In genomic region chr16:28210979-28211505, GRCh38 we compare ENCODE assay signal across 1 cellular context.
TF ChIP-seq lines count a peak whose summit lies in the region.

No MANE protein-coding gene starts in this region.

TF ChIP-seq in K562, 482 proteins besides CTCF, POLR2A, EP300 and RAD21 (continued from another document):
- no peak for TF ChIP-seq ZNF318 (IDR thresholded peaks at IDR 0.05; ENCODE audit: borderline replicate concordance in 1 of 2, low read depth in 1 of 2)
- peak; percentile 83 for TF ChIP-seq NKRF (IDR thresholded peaks at IDR 0.05; ENCODE audit: borderline replicate concordance)
- peak; percentile 21; the same call in 1 of the 2 replicates for TF ChIP-seq CREM (IDR thresholded peaks at IDR 0.05; ENCODE audit: low read depth)
- TF ChIP-seq MAZ (CRISPR knock-in tag; conservative IDR thresholded peaks at IDR 0.05 in 1 of 2, IDR thresholded peaks at IDR 0.05 in 1 of 2): peak; percentile 37 to 42; a peak in 2 of 4 replicates
- 0 out of 2 replicates have a peak, but pooled peaks have one; percentile 17 for TF ChIP-seq GTF2E2 (tag; IDR thresholded peaks at IDR 0.05)
- TF ChIP-seq ZNF282 (CRISPR knock-in tag; IDR thresholded peaks at IDR 0.05): no peak
- TF ChIP-seq HOXB6 (CRISPR knock-in tag; IDR thresholded peaks at IDR 0.05; ENCODE audit: borderline replicate concordance): no peak
- TF ChIP-seq ESRRB (CRISPR knock-in tag; IDR thresholded peaks at IDR 0.05; ENCODE audit: borderline replicate concordance): no peak
- TF ChIP-seq MTA3 (IDR thresholded peaks at IDR 0.05; ENCODE audit: borderline replicate concordance): peak; percentile 24; the same call in 1 of the 2 replicates
- TF ChIP-seq ATF1 (CRISPR knock-in tag; IDR thresholded peaks at IDR 0.05): no peak
- TF ChIP-seq ATF1 (tag; IDR thresholded peaks at IDR 0.05): peak; percentile 10; the same call in 1 of the 2 replicates
- TF ChIP-seq SIN3A (IDR thresholded peaks at IDR 0.05; ENCODE audit: borderline replicate concordance in 2 of 2, control insufficient read depth in 1 of 2, low read depth in 2 of 2, low read length in 2 of 2): peak; percentile 21 to 92; a peak in 2 of 4 replicates
- TF ChIP-seq HMGN3 (IDR thresholded peaks at IDR 0.05; ENCODE audit: borderline replicate concordance, extremely low read depth, insufficient read length, low read depth, low read length): peak; percentile 41
- TF ChIP-seq CCNT2 (IDR thresholded peaks at IDR 0.05; ENCODE audit: borderline replicate concordance, extremely low read depth, insufficient read length, low read depth, low read length): peak; percentile 24
- TF ChIP-seq ESRRA (IDR thresholded peaks at IDR 0.05; ENCODE audit: borderline replicate concordance, low read depth): peak; percentile 13; the same call in 1 of the 2 replicates
- no peak for TF ChIP-seq CTCFL (IDR thresholded peaks at IDR 0.05; ENCODE audit: borderline replicate concordance, insufficient read depth, low read depth, low read length, poor library complexity, severe bottlenecking)
- peak; percentile 48 for TF ChIP-seq FIP1L1 (IDR thresholded peaks at IDR 0.05; ENCODE audit: low read depth, low read length, poor library complexity, severe bottlenecking)
- no peak for TF ChIP-seq YBX1 (IDR thresholded peaks at IDR 0.05)
- TF ChIP-seq YY1 (IDR thresholded peaks at IDR 0.05; ENCODE audit: borderline replicate concordance in 1 of 3, control insufficient read depth in 1 of 3, extremely low read depth in 1 of 3, insufficient read depth in 3 of 3, insufficient read length in 1 of 3, insufficient replicate concordance in 2 of 3, low read depth in 1 of 3, low read length in 2 of 3): peak; percentile 10 to 64 (median 64)
- 0 out of 2 replicates have a peak, but pooled peaks have one; percentile 39 for TF ChIP-seq MXI1 (IDR thresholded peaks at IDR 0.05; ENCODE audit: low read depth, low read length)
